23 cellular contexts compared by ENCODE assay signal in the genomic region with DNA sequence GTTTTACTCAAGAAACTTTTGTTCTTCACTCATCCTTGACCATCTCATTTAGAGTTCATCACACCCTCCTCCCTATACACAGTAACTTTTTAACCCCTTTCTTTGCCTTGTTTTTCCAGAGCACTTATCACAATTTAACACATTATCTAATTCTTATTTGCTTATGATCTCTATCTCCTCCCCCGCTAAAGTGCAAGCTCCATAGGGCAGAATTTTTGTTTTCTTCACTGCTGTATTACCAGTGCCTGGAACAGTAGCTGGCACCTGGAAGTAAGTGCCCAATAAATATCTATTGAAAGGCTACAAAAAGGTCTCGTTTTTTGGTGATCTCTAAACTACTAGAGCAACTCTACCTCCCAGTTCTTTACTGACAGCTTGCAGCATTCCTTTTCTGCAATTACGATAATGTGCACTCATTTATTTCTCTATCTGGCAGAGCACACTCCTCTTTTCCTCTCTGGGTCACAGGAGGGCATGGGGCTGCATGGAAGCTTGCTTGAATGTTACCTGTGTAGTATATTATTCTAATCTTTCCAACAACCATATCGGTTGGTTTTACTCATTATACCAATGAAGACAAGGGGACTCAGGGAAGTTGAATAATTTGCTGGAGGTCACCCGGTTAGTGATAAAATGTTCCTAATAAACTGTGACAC. TPM values are rescaled to one million over a fixed set of nuclear protein-coding genes. Genes with fewer than 3 reads are reported as not detected.
DNase-seq lines count a peak whose midpoint lies in the region; ATAC-seq, FAIRE-seq and TF ChIP-seq lines count a peak whose summit lies in the region.
"Had no signal": no experiment of that assay in that cellular context is flagged by ENCODE, and none has a peak within 500 bp of the region (broad histone marks: within the 10 kb centered on the region; RNA-seq: fewer than 3 reads in every experiment).

No MANE protein-coding gene starts in this region.

- H3K4me3 ChIP-seq in GM23338: no peak overlapping the region
- no peak overlapping the region for H3K4me3 ChIP-seq in OCI-LY3 (ENCODE audit: low read length)
- H3K4me3 ChIP-seq: GM12878, HAP-1 had no signal

- H3K9me3 Mint-ChIP-seq in GM23338: peaks cover 4% of the 10 kb centered on the region; the same call in 2 of the 3 replicates
- H3K9me3 Mint-ChIP-seq in activated CD4-positive, alpha-beta T cell treated with anti-CD3 and anti-CD28 coated beads for 36 hours (ENCODE audit: low read depth): peaks cover 6% of the 10 kb centered on the region

- H3F3A ChIP-seq in GM23338 (replicated peaks; ENCODE audit: low read depth): no peaks in the 10 kb centered on the region

- H3K4me3 Mint-ChIP-seq in GM23338: no peak overlapping the region
- no peak overlapping the region for H3K4me3 Mint-ChIP-seq in activated CD4-positive, alpha-beta T cell treated with anti-CD3 and anti-CD28 coated beads for 36 hours
- H3K4me3 Mint-ChIP-seq: CD4-positive, alpha-beta memory T cell had no signal

- intact Hi-C loops in activated CD4-positive, alpha-beta T cell treated with anti-CD3 and anti-CD28 coated beads for 36 hours (cut with DNase I, micrococcal nuclease): no loop called here

- H3K27ac Mint-ChIP-seq in GM23338: no peak overlapping the region
- no peak overlapping the region for H3K27ac Mint-ChIP-seq in activated CD4-positive, alpha-beta T cell treated with anti-CD3 and anti-CD28 coated beads for 36 hours
- H3K27ac Mint-ChIP-seq: CD4-positive, alpha-beta memory T cell had no signal

- no peak for ATAC-seq in GM23338
- peak; percentile 82 for ATAC-seq in left lobe of liver
- ATAC-seq in HG03439 (IDR thresholded peaks at IDR 0.05; ENCODE audit: unreplicated experiment): no peak
- no peak for ATAC-seq in HG02973 (IDR thresholded peaks at IDR 0.05; ENCODE audit: unreplicated experiment)
- ATAC-seq in activated CD4-positive, alpha-beta T cell treated with anti-CD3 and anti-CD28 coated beads for 36 hours: no peak
- ATAC-seq: GM12878 had no signal

- H3K4me1 Mint-ChIP-seq in GM23338: peaks cover 11% of the 10 kb centered on the region; the same call in 1 of the 3 replicates
- no peaks in the 10 kb centered on the region for H3K4me1 Mint-ChIP-seq in activated CD4-positive, alpha-beta T cell treated with anti-CD3 and anti-CD28 coated beads for 36 hours
- H3K4me1 Mint-ChIP-seq: CD4-positive, alpha-beta memory T cell had no signal

- CTCF ChIA-PET in activated CD4-positive, alpha-beta T cell treated with anti-CD3 and anti-CD28 coated beads for 36 hours (lab: Charles Lee): no interaction called here

- H3K9ac ChIP-seq in OCI-LY3 (ENCODE audit: low read length): no peak overlapping the region

- TF ChIP-seq CTCF in D721Med (IDR thresholded peaks at IDR 0.05; ENCODE audit: insufficient read depth, missing control alignments) (no peak), GM23338 (conservative IDR thresholded peaks at IDR 0.05; ENCODE audit: low read depth in 2 of 2) (no peak), OCI-LY3 (IDR thresholded peaks at IDR 0.05; ENCODE audit: low read depth, low read length) (no peak)

- H3K36me3 ChIP-seq in GM23338 (ENCODE audit: insufficient read depth) (no peaks in the 10 kb centered on the region), OCI-LY3 (replicated peaks; ENCODE audit: low read depth, low read length) (no peaks in the 10 kb centered on the region)
- H3K36me3 ChIP-seq: HAP-1 had no signal

- H4K20me1 ChIP-seq in GM23338 (replicated peaks; ENCODE audit: insufficient read depth) (no peaks in the 10 kb centered on the region), OCI-LY3 (ENCODE audit: insufficient read depth, low read length) (no peaks in the 10 kb centered on the region)

- H3K79me2 ChIP-seq in GM23338 (replicated peaks; ENCODE audit: insufficient read depth) (no peaks in the 10 kb centered on the region), OCI-LY3 (ENCODE audit: low read length) (no peaks in the 10 kb centered on the region)

- no peaks in the 10 kb centered on the region for H3K9me3 ChIP-seq in OCI-LY3 (ENCODE audit: insufficient read depth, low read length)
- H3K9me3 ChIP-seq: HAP-1 had no signal

- POLR2A ChIA-PET in activated CD4-positive, alpha-beta T cell treated with anti-CD3 and anti-CD28 coated beads for 36 hours (lab: Charles Lee): no interaction called here

- no peaks in the 10 kb centered on the region for H3K27me3 ChIP-seq in GM23338 (ENCODE audit: insufficient read depth)
- H3K27me3 ChIP-seq in OCI-LY3 (ENCODE audit: low read depth, low read length): no peaks in the 10 kb centered on the region

- FAIRE-seq in D721Med (lab: Jason Lieb, UNC): peak; percentile 55
- FAIRE-seq: G401.6, GM12878, GM19239, H54 had no signal

- H3K4me2 ChIP-seq in GM23338: no peak overlapping the region
- H3K4me2 ChIP-seq in OCI-LY3 (ENCODE audit: low read length): no peak overlapping the region

- DNase-seq in D721Med (ENCODE audit: insufficient read length, low spot score): no peak
- no peak for DNase-seq in GM23338 (ENCODE audit: low spot score)
- DNase-seq in left lobe of liver (ENCODE audit: low spot score): no peak
- no peak for DNase-seq in glomerular visceral epithelial cell (ENCODE audit: extremely low spot score)
- no peak for DNase-seq in activated CD4-positive, alpha-beta T cell treated with anti-CD3 and anti-CD28 coated beads for 36 hours
- DNase-seq: C1 segment of cervical spinal cord; Calu3; CD4-positive, alpha-beta memory T cell; COR-L47; DMS153; DND-41; GOT3 had no signal

- H3K27ac ChIP-seq in GM23338 (ENCODE audit: low read depth) (no peak overlapping the region), OCI-LY3 (ENCODE audit: low read length) (no peak overlapping the region)

- H2AFZ ChIP-seq in GM23338 (0 out of 2 replicates have a peak overlapping the region, but pooled peaks have one; percentile 7), OCI-LY3 (ENCODE audit: low read depth, low read length) (peak overlapping the region; percentile 65; the same call in 1 of the 2 replicates)

- peaks cover 6% of the 10 kb centered on the region; the same call in 1 of the 2 replicates for H3K9me2 ChIP-seq in GM23338 (ENCODE audit: insufficient read depth)

- H3K36me3 Mint-ChIP-seq in GM23338 (ENCODE audit: low read depth): peaks cover 4% of the 10 kb centered on the region; the same call in 1 of the 3 replicates
- no peaks in the 10 kb centered on the region for H3K36me3 Mint-ChIP-seq in activated CD4-positive, alpha-beta T cell treated with anti-CD3 and anti-CD28 coated beads for 36 hours (ENCODE audit: low read depth)
- H3K36me3 Mint-ChIP-seq: CD4-positive, alpha-beta memory T cell had no signal

- no peaks in the 10 kb centered on the region for H3K27me3 Mint-ChIP-seq in GM23338 (ENCODE audit: insufficient read depth, low read depth, poor library complexity)
- H3K27me3 Mint-ChIP-seq in activated CD4-positive, alpha-beta T cell treated with anti-CD3 and anti-CD28 coated beads for 36 hours: no peaks in the 10 kb centered on the region
- H3K27me3 Mint-ChIP-seq: CD4-positive, alpha-beta memory T cell had no signal

- H3K4me1 ChIP-seq in GM23338 (ENCODE audit: insufficient read depth): peaks cover 31% of the 10 kb centered on the region
- H3K4me1 ChIP-seq in OCI-LY3 (ENCODE audit: low read length): peaks cover 3% of the 10 kb centered on the region; the same call in 1 of the 2 replicates
- H3K4me1 ChIP-seq: HAP-1 had no signal

TF ChIP-seq in GM23338, 12 proteins besides CTCF, POLR2A, EP300 and RAD21 (continues in another document):
- TF ChIP-seq EZH2phosphoT487 (IDR thresholded peaks at IDR 0.05; ENCODE audit: unreplicated experiment) (no peak), JUNB (IDR thresholded peaks at IDR 0.05; ENCODE audit: unreplicated experiment) (no peak)
- TF ChIP-seq, protein P1, sequence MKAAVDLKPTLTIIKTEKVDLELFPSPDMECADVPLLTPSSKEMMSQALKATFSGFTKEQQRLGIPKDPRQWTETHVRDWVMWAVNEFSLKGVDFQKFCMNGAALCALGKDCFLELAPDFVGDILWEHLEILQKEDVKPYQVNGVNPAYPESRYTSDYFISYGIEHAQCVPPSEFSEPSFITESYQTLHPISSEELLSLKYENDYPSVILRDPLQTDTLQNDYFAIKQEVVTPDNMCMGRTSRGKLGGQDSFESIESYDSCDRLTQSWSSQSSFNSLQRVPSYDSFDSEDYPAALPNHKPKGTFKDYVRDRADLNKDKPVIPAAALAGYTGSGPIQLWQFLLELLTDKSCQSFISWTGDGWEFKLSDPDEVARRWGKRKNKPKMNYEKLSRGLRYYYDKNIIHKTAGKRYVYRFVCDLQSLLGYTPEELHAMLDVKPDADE (IDR thresholded peaks at IDR 0.05): no peak

RNA-seq across cellular contexts. Expression of gene CHST9, which starts 57.4 kb away (rescaled TPM):
- 14.3 and 15.5 TPM in 2 replicates for total RNA-seq in GM23338 (2014; rRNA removed; shearing (Covaris generic))
- 13.8 and 16.8 TPM in 2 replicates for polyA plus RNA-seq in GM23338 (2016; fragmentation: Nextera tagmentation; extraction: Ambion mirVana)
- 3.1 TPM for total RNA-seq in left lobe of liver
- not detected for total RNA-seq in activated CD4-positive, alpha-beta T cell treated with anti-CD3 and anti-CD28 coated beads for 36 hours
- total RNA-seq: A172; A673; CD4-positive, alpha-beta memory T cell; GM12878 had no signal
- polyA plus RNA-seq: BJ; CD4-positive, alpha-beta memory T cell had no signal
